2 cellular contexts compared by ENCODE assay signal in the genomic region with DNA sequence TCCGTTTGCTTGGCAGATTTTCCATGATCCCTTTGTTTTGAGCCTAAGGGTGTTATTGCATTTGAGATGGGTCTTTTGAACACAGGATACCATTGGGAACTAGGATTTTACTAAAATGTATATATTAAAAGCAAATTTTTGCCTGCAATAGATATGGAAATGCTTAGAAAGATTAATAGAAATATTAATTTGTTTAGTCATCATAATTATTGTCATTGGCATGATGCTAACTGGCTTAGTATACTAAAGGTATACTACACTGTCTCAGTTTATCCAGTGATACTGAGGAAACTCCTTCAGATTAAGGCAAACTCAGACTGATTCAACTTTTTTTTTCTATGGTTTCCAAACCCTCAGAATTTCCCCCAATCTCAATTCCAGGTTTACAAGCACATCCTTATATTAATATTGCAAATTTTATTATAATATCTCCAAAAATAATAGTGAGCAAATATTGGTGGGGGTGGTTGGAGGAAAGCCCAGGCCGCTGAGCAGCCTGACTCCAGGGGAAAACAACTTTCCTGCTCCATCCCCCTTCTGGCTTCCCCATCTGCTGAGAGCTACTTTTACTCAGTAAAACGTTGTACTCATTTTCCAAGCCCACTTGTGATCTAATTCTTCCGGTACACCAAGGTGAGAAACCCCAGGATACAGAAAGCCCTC.
TF ChIP-seq lines count a peak whose summit lies in the region.

No MANE protein-coding gene starts in this region.

TF ChIP-seq in GM23338, 12 proteins besides CTCF, POLR2A, EP300 and RAD21 (continues in another document):
- TF ChIP-seq ZNF462 (CRISPR knock-in tag; IDR thresholded peaks at IDR 0.05): no peak
- no peak for TF ChIP-seq ETS1 (IDR thresholded peaks at IDR 0.05)
- TF ChIP-seq EZH2 (IDR thresholded peaks at IDR 0.05; ENCODE audit: low read depth, unreplicated experiment): no peak
- no peak for TF ChIP-seq STAT1 (IDR thresholded peaks at IDR 0.05; ENCODE audit: unreplicated experiment)
- no peak for TF ChIP-seq CREB1 (CRISPR knock-in tag; IDR thresholded peaks at IDR 0.05; ENCODE audit: low read depth)
- no peak for TF ChIP-seq ZNF114 (CRISPR knock-in tag; IDR thresholded peaks at IDR 0.05)
- no peak for TF ChIP-seq NANOG (IDR thresholded peaks at IDR 0.05; ENCODE audit: borderline replicate concordance)
- TF ChIP-seq REST (IDR thresholded peaks at IDR 0.05; ENCODE audit: unreplicated experiment): no peak

TF ChIP-seq in WTC11, 78 proteins besides CTCF, POLR2A, EP300 and RAD21 (continued from another document):
- TF ChIP-seq NR2C2 (CRISPR knock-in tag; IDR thresholded peaks at IDR 0.05) (no peak), MYBL2 (CRISPR knock-in tag; IDR thresholded peaks at IDR 0.05) (no peak), ATF1 (CRISPR knock-in tag; IDR thresholded peaks at IDR 0.05) (no peak)
